In the genomic region with DNA sequence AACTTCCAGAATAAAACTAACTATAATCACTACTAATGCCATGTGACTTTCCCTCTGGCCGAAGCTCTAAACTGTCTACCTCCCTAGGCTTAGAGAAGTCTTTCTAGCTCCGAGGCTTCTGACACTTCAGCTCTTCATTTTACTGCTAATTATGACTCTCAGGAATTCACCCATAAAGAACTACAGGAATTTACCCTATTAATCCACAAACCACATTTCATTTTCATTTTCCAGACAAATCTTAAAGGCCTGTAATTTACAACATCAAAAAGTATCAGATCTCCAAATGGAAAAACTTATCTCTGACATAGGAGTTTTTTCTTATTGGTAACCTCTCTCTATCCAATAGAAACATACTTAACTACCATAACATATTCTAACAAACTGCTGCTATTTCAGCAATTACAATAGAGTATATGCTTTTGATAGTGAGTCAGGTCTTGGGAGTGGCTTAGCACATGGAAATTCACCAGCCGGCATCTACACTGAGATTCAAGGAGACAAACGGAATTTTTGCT, we compare ENCODE assay signal across 1 cellular context.
TF ChIP-seq lines count a peak whose summit lies in the region.

No MANE protein-coding gene starts in this region.

TF ChIP-seq in HEK293, 187 proteins besides CTCF, POLR2A, EP300 and RAD21 (continued from another document):
- TF ChIP-seq, protein P1, sequence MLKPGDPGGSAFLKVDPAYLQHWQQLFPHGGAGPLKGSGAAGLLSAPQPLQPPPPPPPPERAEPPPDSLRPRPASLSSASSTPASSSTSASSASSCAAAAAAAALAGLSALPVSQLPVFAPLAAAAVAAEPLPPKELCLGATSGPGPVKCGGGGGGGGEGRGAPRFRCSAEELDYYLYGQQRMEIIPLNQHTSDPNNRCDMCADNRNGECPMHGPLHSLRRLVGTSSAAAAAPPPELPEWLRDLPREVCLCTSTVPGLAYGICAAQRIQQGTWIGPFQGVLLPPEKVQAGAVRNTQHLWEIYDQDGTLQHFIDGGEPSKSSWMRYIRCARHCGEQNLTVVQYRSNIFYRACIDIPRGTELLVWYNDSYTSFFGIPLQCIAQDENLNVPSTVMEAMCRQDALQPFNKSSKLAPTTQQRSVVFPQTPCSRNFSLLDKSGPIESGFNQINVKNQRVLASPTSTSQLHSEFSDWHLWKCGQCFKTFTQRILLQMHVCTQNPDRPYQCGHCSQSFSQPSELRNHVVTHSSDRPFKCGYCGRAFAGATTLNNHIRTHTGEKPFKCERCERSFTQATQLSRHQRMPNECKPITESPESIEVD (tag by site-specific recombination; IDR thresholded peaks at IDR 0.05), result peak; percentile 98
